12 cellular contexts compared by ENCODE assay signal in the genomic region with DNA sequence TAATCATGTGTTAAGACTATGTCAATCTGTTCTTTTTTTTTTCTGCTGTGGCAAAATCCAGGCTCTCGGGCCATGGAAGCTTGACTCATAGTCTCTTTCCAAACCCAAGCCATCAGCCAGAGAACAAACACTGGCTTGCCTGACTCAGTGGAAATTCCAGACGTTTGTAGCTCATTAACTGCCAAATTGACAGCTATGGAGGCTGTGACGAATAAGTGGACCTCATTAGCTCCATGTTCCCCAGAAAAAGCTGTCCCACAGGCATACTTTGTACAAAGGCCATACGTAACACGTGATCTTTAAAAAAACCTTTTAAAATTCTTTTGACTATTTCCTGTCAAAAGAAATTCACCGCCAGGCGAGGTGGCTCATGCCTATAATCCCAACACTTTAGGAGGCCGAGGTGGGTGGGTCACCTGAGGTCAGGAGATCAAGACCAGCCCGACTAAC. TPM values are rescaled to one million over a fixed set of nuclear protein-coding genes. Genes with fewer than 3 reads are reported as not detected.
A peak's percentile ranks its signal among the peaks of the same experiment; 100 is the strongest.
DNase-seq lines count a peak whose midpoint lies in the region; ATAC-seq and TF ChIP-seq lines count a peak whose summit lies in the region.
"Had no signal": no experiment of that assay in that cellular context is flagged by ENCODE, and none has a peak within 500 bp of the region (broad histone marks: within the 10 kb centered on the region; RNA-seq: fewer than 3 reads in every experiment).

No MANE protein-coding gene starts in this region.

- H3K4me1 ChIP-seq in Panc1 (ENCODE audit: control insufficient read depth, insufficient read depth, low read length) = peaks cover 42% of the 10 kb centered on the region

- no peaks in the 10 kb centered on the region for H3K36me3 ChIP-seq in Panc1 (ENCODE audit: control insufficient read depth, insufficient read depth, low read length)

- BruUV-seq in Panc1 (replicated peaks; lab: Mats Ljungman, UMichigan) = no TSS peak

- intact Hi-C loops in Panc1 (cut with micrococcal nuclease; ENCODE audit: unreplicated experiment) = no loop called here
- intact Hi-C loops in activated CD4-positive, alpha-beta memory T cell treated with anti-CD3 and anti-CD28 coated beads for 36 hours (cut with micrococcal nuclease) = loop anchor here (10.0 kb wide), 1 partner anchor 463 kb away; a partner anchor contains a TSS

- CTCF ChIA-PET in Panc1 (lab: Charles Lee) = interaction anchor here (0.6 kb wide), 1 partner anchor 235 kb away, joined by 3 read pairs; no protein-coding TSS in a partner anchor
- CTCF ChIA-PET in activated CD4-positive, alpha-beta memory T cell treated with anti-CD3 and anti-CD28 coated beads for 36 hours (lab: Charles Lee) = interaction anchor here (0.6 kb wide), 1 partner anchor 131 kb away, joined by 4 read pairs; no protein-coding TSS in a partner anchor

- peak; percentile 84 for ATAC-seq in Panc1

- H3K27me3 Mint-ChIP-seq in activated CD4-positive, alpha-beta memory T cell treated with anti-CD3 and anti-CD28 coated beads for 36 hours = peaks cover 1% of the 10 kb centered on the region

- H3K4me1 Mint-ChIP-seq in activated CD4-positive, alpha-beta memory T cell treated with anti-CD3 and anti-CD28 coated beads for 36 hours (ENCODE audit: low read depth) = peaks cover 16% of the 10 kb centered on the region

- H3K9me3 ChIP-seq in Panc1 (ENCODE audit: control insufficient read depth, insufficient read depth, low read depth, low read length) = no peaks in the 10 kb centered on the region; the same call in 1 of the 2 replicates

- no peak overlapping the region for H3K27ac Mint-ChIP-seq in activated CD4-positive, alpha-beta memory T cell treated with anti-CD3 and anti-CD28 coated beads for 36 hours

- TF ChIP-seq CTCF in Panc1 (IDR thresholded peaks at IDR 0.05) = no peak

- DNase-seq in ELR (ENCODE audit: low read depth) (peak; percentile 90), Panc1 (ENCODE audit: low read depth, low spot score) (peak; percentile 94), fibroblast of peridontal ligament (ENCODE audit: extremely low read depth) (peak; percentile 77), retina (peak; percentile 31), NCI-H146 treated with DMSO at 0.1 percent for 48 hours (lab: John Stamatoyannopoulos, UW; ENCODE audit: unreplicated experiment) (no peak), NCI-H526 treated with DMSO at 0.1 percent for 48 hours (lab: John Stamatoyannopoulos, UW) (no peak)
- DNase-seq in effector CD4-positive, alpha-beta T cell = no peak
- no peak for DNase-seq in activated CD4-positive, alpha-beta memory T cell treated with anti-CD3 and anti-CD28 coated beads for 36 hours
- DNase-seq: activated gamma-delta T cell treated with Interleukin-2 at 50 U/mL for 16 hours, NCI-H2081 treated with DMSO at 0.1 percent for 48 hours, T-helper 2 cell had no signal

- peaks cover 7% of the 10 kb centered on the region for H3K9me3 Mint-ChIP-seq in activated CD4-positive, alpha-beta memory T cell treated with anti-CD3 and anti-CD28 coated beads for 36 hours

- POLR2A ChIA-PET in Panc1 (lab: Charles Lee) = interaction anchor here (0.6 to 1.1 kb wide), 4 partner anchors 9 to 206 kb away, joined by 3 to 6 read pairs (median 4); no protein-coding TSS in a partner anchor
- POLR2A ChIA-PET in activated CD4-positive, alpha-beta memory T cell treated with anti-CD3 and anti-CD28 coated beads for 36 hours (lab: Charles Lee) = no interaction called here

- peak overlapping the region; percentile 75 for H3K27ac ChIP-seq in Panc1 (ENCODE audit: low read length)

- peak overlapping the region in 1 of 2 experiments; percentile 36; a peak in 2 of 4 replicates for H3K4me3 ChIP-seq in Panc1 (ENCODE audit: low read depth in 2 of 2, low read length in 2 of 2)

- H3K27me3 ChIP-seq in Panc1 (ENCODE audit: control insufficient read depth, insufficient read depth, low read length) = no peaks in the 10 kb centered on the region

- in situ Hi-C loops in Panc1 (cut with HindIII; ENCODE audit: low pct_unique_long_range_greater_than_20kb, low sequenced_read_pairs) = no loop called here

- no peaks in the 10 kb centered on the region for H3K36me3 Mint-ChIP-seq in activated CD4-positive, alpha-beta memory T cell treated with anti-CD3 and anti-CD28 coated beads for 36 hours

- H3K4me3 Mint-ChIP-seq in activated CD4-positive, alpha-beta memory T cell treated with anti-CD3 and anti-CD28 coated beads for 36 hours = no peak overlapping the region

RNA-seq across cellular contexts. Expression of a gene that starts 8.0 kb away (rescaled TPM):
- 97.4 TPM for total RNA-seq in Panc1 (2021; ENCODE audit: unreplicated experiment)
- polyA plus RNA-seq in Panc1 (2012; ENCODE audit: insufficient read length) = 54.1 TPM
- 100 to 1,000 TPM; 116 to 120 TPM for total RNA-seq in activated CD4-positive, alpha-beta memory T cell treated with anti-CD3 and anti-CD28 coated beads for 36 hours

RNA-seq across cellular contexts. Expression of a gene that starts 28.5 kb away (rescaled TPM):
- 137 TPM for total RNA-seq in Panc1 (2021; ENCODE audit: unreplicated experiment)
- polyA plus RNA-seq in Panc1 (2012; ENCODE audit: insufficient read length) = 80.1 TPM
- total RNA-seq in activated CD4-positive, alpha-beta memory T cell treated with anti-CD3 and anti-CD28 coated beads for 36 hours = 100 to 1,000 TPM; 175 to 184 TPM

RNA-seq across cellular contexts. Expression of a gene that starts 38.5 kb away (rescaled TPM):
- not detected for total RNA-seq in Panc1 (2021; ENCODE audit: unreplicated experiment)
- not detected for polyA plus RNA-seq in Panc1 (2012; ENCODE audit: insufficient read length)
- total RNA-seq in activated CD4-positive, alpha-beta memory T cell treated with anti-CD3 and anti-CD28 coated beads for 36 hours = not detected
- total RNA-seq: osteocyte had no signal

Comparison
In these comparisons a context has a peak if more than half of its experiments do, and no peak if none do; other contexts are left out.
1. DNase-seq: peak in ELR (single experiment), Panc1 (single experiment), fibroblast of peridontal ligament (single experiment) and retina (single experiment); none in NCI-H146 treated with DMSO at 0.1 percent for 48 hours (single experiment), effector CD4-positive, alpha-beta T cell (single experiment), activated CD4-positive, alpha-beta memory T cell treated with anti-CD3 and anti-CD28 coated beads for 36 hours (single experiment) and NCI-H526 treated with DMSO at 0.1 percent for 48 hours (single experiment).